2 cellular contexts compared by ENCODE assay signal in genomic region chrX:45632506-45632905, GRCh38.
A peak's percentile ranks its signal among the peaks of the same experiment; 100 is the strongest.
TF ChIP-seq lines count a peak whose summit lies in the region.

No MANE protein-coding gene starts in this region.

TF ChIP-seq in K562, 482 proteins besides CTCF, POLR2A, EP300 and RAD21 (continues in another document):
- TF ChIP-seq HMGXB4 (CRISPR knock-in tag; IDR thresholded peaks at IDR 0.05) (no peak), ZNF197 (CRISPR knock-in tag; IDR thresholded peaks at IDR 0.05; ENCODE audit: low read depth) (no peak), SUPT5H (IDR thresholded peaks at IDR 0.05) (no peak), HEY1 (CRISPR knock-in tag; IDR thresholded peaks at IDR 0.05; ENCODE audit: borderline replicate concordance) (no peak), PRDM10 (IDR thresholded peaks at IDR 0.05; ENCODE audit: partially characterized antibody) (no peak), NR4A1 (CRISPR knock-in tag; IDR thresholded peaks at IDR 0.05) (no peak), NR4A1 (tag; IDR thresholded peaks at IDR 0.05) (no peak), CHD2 (IDR thresholded peaks at IDR 0.05; ENCODE audit: low read depth, low read length) (no peak), TCFL5 (CRISPR knock-in tag; conservative IDR thresholded peaks at IDR 0.05) (no peak), SIN3B (IDR thresholded peaks at IDR 0.05; ENCODE audit: low read depth) (no peak), CTCFL (IDR thresholded peaks at IDR 0.05; ENCODE audit: borderline replicate concordance, insufficient read depth, low read depth, low read length, poor library complexity, severe bottlenecking) (no peak), RERE (CRISPR knock-in tag; IDR thresholded peaks at IDR 0.05; ENCODE audit: borderline replicate concordance) (no peak)

TF ChIP-seq in HepG2, 621 proteins besides CTCF, POLR2A, EP300 and RAD21:
- TF ChIP-seq STAG1 (CRISPR knock-in tag; IDR thresholded peaks at IDR 0.05) (0 out of 2 replicates have a peak, but pooled peaks have one; percentile 13), ZNF724P (CRISPR knock-in tag; IDR thresholded peaks at IDR 0.05; ENCODE audit: borderline replicate concordance) (no peak)
